In the genomic region with DNA sequence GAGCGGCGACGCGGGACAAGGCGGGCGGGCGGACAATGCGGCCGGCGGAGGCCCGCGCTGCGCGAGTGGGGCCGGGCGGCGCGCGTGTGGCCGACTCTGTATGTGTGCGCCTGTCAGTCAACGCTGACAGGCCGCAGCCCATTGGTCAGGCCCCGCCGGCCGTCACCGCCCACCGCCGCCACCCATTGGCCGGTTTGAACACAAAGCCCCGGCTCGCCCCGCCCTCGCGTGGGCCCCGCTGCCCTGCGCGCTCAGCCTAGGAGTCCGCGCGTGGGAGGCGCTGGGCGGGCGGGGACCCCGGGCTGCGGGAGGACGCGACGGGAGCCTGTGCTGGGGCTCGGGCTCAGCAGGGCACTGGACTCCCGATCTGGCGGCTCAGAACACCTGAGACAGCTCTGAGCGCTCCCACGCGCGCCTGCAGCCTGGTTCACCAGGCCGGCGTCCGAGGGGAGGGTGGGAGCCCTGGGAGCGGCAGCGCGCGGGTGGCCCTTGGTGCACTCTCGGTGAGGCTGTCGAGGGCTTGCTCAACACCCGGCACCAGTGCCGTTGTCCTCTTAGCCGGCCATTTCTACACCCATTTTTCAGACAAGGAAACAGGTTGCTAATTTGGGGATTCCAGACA, we compare ENCODE assay signal across 8 cellular contexts. TPM values are rescaled to one million over a fixed set of nuclear protein-coding genes. Genes with fewer than 3 reads are reported as not detected.
DNase-seq lines count a peak whose midpoint lies in the region; ATAC-seq and TF ChIP-seq lines count a peak whose summit lies in the region.

Gene SUN2, minus strand, starts transcription at position 88 of the 622 bp plus-strand sequence. CDS start 3,370 bp downstream, outside the sequence.

- peak within 1 kb of the TSS; percentile 92 to 96 (median 94) for H3K27ac Mint-ChIP-seq in IgD-negative memory B cell

- H3K27me3 Mint-ChIP-seq in IgD-negative memory B cell: no peaks in the 10 kb centered on the region

- H3K9me3 Mint-ChIP-seq in IgD-negative memory B cell: no peaks in the 10 kb centered on the region

- DNase-seq in DMS153 treated with DMSO at 0.1 percent for 48 hours (lab: John Stamatoyannopoulos, UW; ENCODE audit: unreplicated experiment) (peak; percentile 32), globus pallidus (ENCODE audit: low spot score) (peak; percentile 96), occipital lobe (lab: John Stamatoyannopoulos, UW) (peak; percentile 91), superior temporal gyrus (ENCODE audit: extremely low spot score) (peak; percentile 96)
- peak; percentile 95 for DNase-seq in activated naive CD4-positive, alpha-beta T cell treated with anti-CD3 and anti-CD28 coated beads, Interleukin-2, amount 50 U/mL, for 16 hours

- H3K4me3 Mint-ChIP-seq in IgD-negative memory B cell: peak within 1 kb of the TSS; percentile 96 to 99 (median 98)

- peaks cover 10% of the 10 kb centered on the region for H3K36me3 Mint-ChIP-seq in IgD-negative memory B cell

- H3K4me1 Mint-ChIP-seq in IgD-negative memory B cell: peaks cover 51 to 55% (median 53%) of the 10 kb centered on the region in 3 donors

- ATAC-seq in GM21423 (IDR thresholded peaks at IDR 0.05; ENCODE audit: unreplicated experiment) (peak; percentile 63), SK-N-SH treated with all-trans-retinoic acid at 6 μM for 48 hours (peak; percentile 92)

TF ChIP-seq in SK-N-SH treated with all-trans-retinoic acid at 6 μM for 48 hours, 23 proteins besides CTCF, POLR2A, EP300 and RAD21:
- no peak for TF ChIP-seq CSRNP3 (CRISPR knock-in tag; IDR thresholded peaks at IDR 0.05)
- TF ChIP-seq ZFP3 (CRISPR knock-in tag; IDR thresholded peaks at IDR 0.05): no peak
- TF ChIP-seq SNAI2 (CRISPR knock-in tag; IDR thresholded peaks at IDR 0.05): no peak

RNA-seq across cellular contexts. Expression of gene SUN2, which starts in this region (rescaled TPM):
- 206 TPM for polyA plus RNA-seq in IgD-negative memory B cell
- 78.1 TPM for total RNA-seq in occipital lobe

Comparison
In these comparisons a context has a peak if more than half of its experiments do, and no peak if none do; other contexts are left out.
1. Peak in every context shown above with its lines: DNase-seq and ATAC-seq.
2. DNase-seq: peak in every context shown above with its lines; median percentile 96 in globus pallidus; 96 in superior temporal gyrus; 95 in activated naive CD4-positive, alpha-beta T cell treated with anti-CD3 and anti-CD28 coated beads, Interleukin-2, amount 50 U/mL, for 16 hours; 91 in occipital lobe; 32 in DMS153 treated with DMSO at 0.1 percent for 48 hours.